In genomic region chr7:133331861-133332260, GRCh38 we compare ENCODE assay signal across 25 cellular contexts.
DNase-seq lines count a peak whose midpoint lies in the region; ATAC-seq and TF ChIP-seq lines count a peak whose summit lies in the region.
"Had no signal": no experiment of that assay in that cellular context is flagged by ENCODE, and none has a peak within 500 bp of the region (broad histone marks: within the 10 kb centered on the region; RNA-seq: fewer than 3 reads in every experiment).

No MANE protein-coding gene starts in this region.

- no peaks in the 10 kb centered on the region for H3K27me3 Mint-ChIP-seq in natural killer cell (ENCODE audit: low read depth in 2 of 2)
- no peaks in the 10 kb centered on the region for H3K27me3 Mint-ChIP-seq in stimulated activated naive B cell treated with anti-CD40 and anti-IgM and Interleukin-4, amounts not matched to agents 10 μg/mL and 1 μg/mL and 100 μg/mL, for 72 hours
- H3K27me3 Mint-ChIP-seq: B cell; CD8-positive, alpha-beta memory T cell; IgD-negative memory B cell had no signal

- peaks cover 24 to 28% of the 10 kb centered on the region in 2 donors for H3K4me1 Mint-ChIP-seq in natural killer cell
- H3K4me1 Mint-ChIP-seq in stimulated activated naive B cell treated with anti-CD40 and anti-IgM and Interleukin-4, amounts not matched to agents 10 μg/mL and 1 μg/mL and 100 μg/mL, for 72 hours = peaks cover 7% of the 10 kb centered on the region in 2 donors
- H3K4me1 Mint-ChIP-seq: B cell had no signal

- in situ Hi-C loops in G401 (cut with HindIII; ENCODE audit: low sequenced_read_pairs) = no loop called here

- DNase-seq in G401 (ENCODE audit: low spot score) (peak; percentile 35), astrocyte of the hippocampus (ENCODE audit: low read depth, low spot score) (peak; percentile 46), fibroblast of peridontal ligament (ENCODE audit: extremely low read depth) (peak; percentile 49), pons (ENCODE audit: low spot score) (peak; percentile 11), natural killer cell (no peak), GDM1 (lab: John Stamatoyannopoulos, UW) (no peak), NCI-H69 (lab: John Stamatoyannopoulos, UW) (no peak)
- DNase-seq in stimulated activated naive B cell treated with anti-CD40 and anti-IgM and Interleukin-4, amounts not matched to agents 10 μg/mL and 1 μg/mL and 100 μg/mL, for 72 hours = no peak
- DNase-seq: CD8-positive, alpha-beta memory T cell; DMS 273 treated with DMSO at 0.1 percent for 48 hours; DMS79; GOT3; HCEC 1CT; NCI-H1048; NCI-H1417; NCI-H1694; NCI-H2029 treated with DMSO at 0.1 percent for 48 hours; NCI-H446 treated with DMSO at 0.1 percent for 48 hours; NCI-H526; OCI-M1; Peyer's patch; SIG-M5 had no signal

- ATAC-seq in natural killer cell = no peak
- no peak for ATAC-seq in stimulated activated naive B cell treated with anti-CD40 and anti-IgM and Interleukin-4, amounts not matched to agents 10 μg/mL and 1 μg/mL and 100 μg/mL, for 72 hours (replicated peaks)
- ATAC-seq: A549 had no signal

- no peak overlapping the region for H3K27ac Mint-ChIP-seq in natural killer cell
- H3K27ac Mint-ChIP-seq in stimulated activated naive B cell treated with anti-CD40 and anti-IgM and Interleukin-4, amounts not matched to agents 10 μg/mL and 1 μg/mL and 100 μg/mL, for 72 hours = no peak overlapping the region
- H3K27ac Mint-ChIP-seq: B cell, IgD-negative memory B cell had no signal

- H3K36me3 Mint-ChIP-seq in natural killer cell = peaks cover 7% of the 10 kb centered on the region
- H3K36me3 Mint-ChIP-seq in stimulated activated naive B cell treated with anti-CD40 and anti-IgM and Interleukin-4, amounts not matched to agents 10 μg/mL and 1 μg/mL and 100 μg/mL, for 72 hours = peaks cover 46 to 69% of the 10 kb centered on the region in 2 donors

- no peak for TF ChIP-seq CTCF in natural killer cell (IDR thresholded peaks at IDR 0.05)

- H3K9me3 Mint-ChIP-seq in natural killer cell = no peaks in the 10 kb centered on the region
- peaks cover 9 to 17% of the 10 kb centered on the region in 2 donors for H3K9me3 Mint-ChIP-seq in stimulated activated naive B cell treated with anti-CD40 and anti-IgM and Interleukin-4, amounts not matched to agents 10 μg/mL and 1 μg/mL and 100 μg/mL, for 72 hours

- H3K4me3 Mint-ChIP-seq in natural killer cell = no peak overlapping the region
- no peak overlapping the region for H3K4me3 Mint-ChIP-seq in stimulated activated naive B cell treated with anti-CD40 and anti-IgM and Interleukin-4, amounts not matched to agents 10 μg/mL and 1 μg/mL and 100 μg/mL, for 72 hours
- H3K4me3 Mint-ChIP-seq: B cell; CD8-positive, alpha-beta memory T cell; IgD-negative memory B cell had no signal

- intact Hi-C loops in natural killer cell (cut with micrococcal nuclease) = no loop called here

Comparison
In these comparisons a context has a peak if more than half of its experiments do, and no peak if none do; other contexts are left out.
1. DNase-seq: peak in G401 (single experiment), astrocyte of the hippocampus (single experiment), fibroblast of peridontal ligament (single experiment) and pons (single experiment); none in natural killer cell (single experiment), stimulated activated naive B cell treated with anti-CD40 and anti-IgM and Interleukin-4, amounts not matched to agents 10 μg/mL and 1 μg/mL and 100 μg/mL, for 72 hours (single experiment), GDM1 (single experiment) and NCI-H69 (single experiment).